8 cellular contexts compared by ENCODE assay signal in the genomic region with DNA sequence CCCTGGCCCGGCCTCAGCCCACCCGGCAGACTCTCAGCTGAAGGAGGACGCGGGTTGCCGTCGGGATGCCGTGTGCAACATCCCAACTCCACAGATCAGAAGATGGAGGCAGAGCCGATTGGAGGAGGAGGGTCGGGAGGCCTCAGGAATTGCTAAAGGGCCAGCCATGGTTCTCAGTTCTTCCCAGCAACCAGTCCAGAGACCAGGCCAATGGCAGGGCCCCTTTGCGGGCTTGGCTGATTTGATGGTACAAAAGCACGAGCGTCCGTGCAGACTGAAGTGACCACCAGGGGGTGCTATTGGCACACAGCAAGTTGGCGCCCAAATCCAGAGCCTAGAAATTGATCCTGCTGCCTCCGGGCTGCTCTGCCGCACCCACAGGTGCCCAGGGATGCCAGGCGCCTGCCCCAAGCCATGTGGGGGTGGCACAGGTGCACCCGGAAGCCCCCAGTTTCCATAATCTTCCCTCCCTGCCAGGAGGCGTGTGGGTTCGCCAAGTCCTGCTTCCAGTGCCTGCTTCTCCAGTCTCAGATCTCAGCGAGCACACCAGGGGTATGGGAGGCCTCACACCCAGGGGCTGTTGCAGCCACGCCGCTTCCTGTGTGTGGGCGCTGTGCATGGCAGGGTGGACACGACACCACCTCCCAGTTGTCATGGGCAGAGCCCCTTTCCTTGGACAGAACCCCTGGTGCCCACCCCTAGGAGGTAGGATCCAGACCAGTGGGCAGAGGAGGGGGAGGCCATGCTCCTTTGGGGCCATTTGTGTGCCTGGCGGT. TPM values are rescaled to one million over a fixed set of nuclear protein-coding genes. Genes with fewer than 3 reads are reported as not detected.
A peak's percentile ranks its signal among the peaks of the same experiment; 100 is the strongest.
DNase-seq lines count a peak whose midpoint lies in the region; ATAC-seq and TF ChIP-seq lines count a peak whose summit lies in the region.

No MANE protein-coding gene starts in this region.

- DNase-seq in C1 segment of cervical spinal cord (lab: John Stamatoyannopoulos, UW) (peak in 13 of 14 donors; percentile 11 to 78 (median 52)), NCI-H146 treated with DMSO at 0.1 percent for 48 hours (lab: John Stamatoyannopoulos, UW; ENCODE audit: unreplicated experiment) (peak; percentile 71), T-helper 22 cell (ENCODE audit: low read depth) (peak; percentile 47), ascending aorta (ENCODE audit: low spot score in 2 of 2) (peak in 1 of 2 donors; percentile 92), hepatic stellate cell (ENCODE audit: low spot score) (peak; percentile 94), gastrocnemius medialis (peak; percentile 62 to 72)

- no peak overlapping the region for H3K27ac ChIP-seq in ascending aorta
- no peak overlapping the region for H3K27ac ChIP-seq in gastrocnemius medialis

- H3K4me1 ChIP-seq in ascending aorta: peaks cover 7 to 10% of the 10 kb centered on the region in 2 donors
- H3K4me1 ChIP-seq in gastrocnemius medialis: no peaks in the 10 kb centered on the region

- in situ Hi-C loops in gastrocnemius medialis (cut with MboI; ENCODE audit: low sequenced_read_pairs in 4 of 4): loop anchor here (5.0 to 25.0 kb wide), 5 partner anchors 60 to 410 kb away; partner anchors contain the start of genes HEXD (in 1 of the 4), OGFOD3 (in 1 of the 4) and TBCD (in 1 of the 4)

- TF ChIP-seq POLR2A in gastrocnemius medialis (IDR thresholded peaks at IDR 0.05): no peak

- ATAC-seq in GM21447 (IDR thresholded peaks at IDR 0.05; ENCODE audit: unreplicated experiment): peak; percentile 60
- ATAC-seq in gastrocnemius medialis: peak; percentile 74 to 88
- ATAC-seq in GM18511 (IDR thresholded peaks at IDR 0.05; ENCODE audit: unreplicated experiment): no peak

- H3K9me3 ChIP-seq in ascending aorta (no peaks in the 10 kb centered on the region), gastrocnemius medialis (no peaks in the 10 kb centered on the region)

- H3K4me3 ChIP-seq in ascending aorta (no peak overlapping the region), gastrocnemius medialis (no peak overlapping the region)

- no peaks in the 10 kb centered on the region for H3K36me3 ChIP-seq in ascending aorta
- no peaks in the 10 kb centered on the region for H3K36me3 ChIP-seq in gastrocnemius medialis

- intact Hi-C loops in ascending aorta (cut with DNase I): loop anchor here (1.0 to 2.0 kb wide), 3 partner anchors 62 to 423 kb away; no protein-coding TSS in a partner anchor
- intact Hi-C loops in gastrocnemius medialis (cut with DNase I; ENCODE audit: low total_unique reads): loop anchor here (1.0 to 2.0 kb wide), 2 partner anchors 62 to 201 kb away; no protein-coding TSS in a partner anchor

- no peaks in the 10 kb centered on the region for H3K27me3 ChIP-seq in ascending aorta
- H3K27me3 ChIP-seq in gastrocnemius medialis: peaks cover 8 to 21% (median 13%) of the 10 kb centered on the region in 3 donors

- peak in 2 of 3 experiments; percentile 94 to 96 for TF ChIP-seq CTCF in ascending aorta (IDR thresholded peaks at IDR 0.05)
- peak; percentile 89 to 98 (median 97) for TF ChIP-seq CTCF in gastrocnemius medialis (IDR thresholded peaks at IDR 0.05 in 4 of 5, conservative IDR thresholded peaks at IDR 0.05 in 1 of 5)

RNA-seq across cellular contexts. Expression of gene TEX19, which starts 7.1 kb away (rescaled TPM):
- total RNA-seq in ascending aorta (not detected), gastrocnemius medialis (under 1 TPM in 1 of 4 donors, not detected in 3; 0.40 TPM)

RNA-seq across cellular contexts. Expression of gene SECTM1, which starts 18.3 kb away (rescaled TPM):
- total RNA-seq in ascending aorta (49.5 TPM), gastrocnemius medialis (1 to 10 TPM; 3.3 to 9.5 (median 5.6) TPM)

RNA-seq across cellular contexts. Expression of gene UTS2R, which starts 19.7 kb away (rescaled TPM):
- not detected for total RNA-seq in ascending aorta
- not detected for total RNA-seq in gastrocnemius medialis

RNA-seq across cellular contexts. Expression of gene CD7, which starts 34.5 kb away (rescaled TPM):
- 6.7 TPM for total RNA-seq in ascending aorta
- 1 to 10 TPM in 1 of 4 donors, not detected in 3; 1.7 TPM for total RNA-seq in gastrocnemius medialis
